19 cellular contexts compared by ENCODE assay signal in the genomic region with DNA sequence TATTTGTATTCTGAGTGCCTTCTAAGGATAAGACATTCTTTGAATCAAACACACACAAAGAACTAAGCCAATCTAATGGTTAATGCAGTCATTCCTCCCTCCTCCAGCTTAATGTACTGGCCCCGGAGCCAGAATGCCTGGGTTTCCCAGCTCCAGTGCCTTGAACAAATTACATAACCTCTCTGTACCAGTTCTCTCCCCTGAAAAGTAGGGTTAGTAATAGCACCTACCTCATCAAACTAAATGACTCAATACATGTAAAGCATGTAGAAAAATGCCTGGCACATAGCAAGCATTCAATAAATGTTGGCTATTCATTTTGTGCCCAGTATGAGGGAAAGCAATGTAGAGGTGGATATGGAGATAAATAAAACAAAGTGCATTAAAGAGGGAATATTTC. TPM values are rescaled to one million over a fixed set of nuclear protein-coding genes. Genes with fewer than 3 reads are reported as not detected.
DNase-seq lines count a peak whose midpoint lies in the region; ATAC-seq and TF ChIP-seq lines count a peak whose summit lies in the region.
"Had no signal": no experiment of that assay in that cellular context is flagged by ENCODE, and none has a peak within 500 bp of the region (broad histone marks: within the 10 kb centered on the region; RNA-seq: fewer than 3 reads in every experiment).

No MANE protein-coding gene starts in this region.

- peaks cover 9% of the 10 kb centered on the region for H3K79me1 ChIP-seq in trophoblast cell (ENCODE audit: low read length)

- H3K27me3 ChIP-seq in RWPE2 (ENCODE audit: insufficient read depth, poor library complexity, severe bottlenecking) (no peaks in the 10 kb centered on the region), trophoblast cell (ENCODE audit: insufficient read depth, low read length) (no peaks in the 10 kb centered on the region), HAP-1 (ENCODE audit: low read depth) (no peaks in the 10 kb centered on the region)
- H3K27me3 ChIP-seq: ascending aorta had no signal

- H3K4me1 ChIP-seq in RWPE2 (ENCODE audit: insufficient read depth, poor library complexity, severe bottlenecking) (peaks cover 17% of the 10 kb centered on the region), trophoblast cell (ENCODE audit: control insufficient read depth in 1 of 2, insufficient read depth in 2 of 2, low read length in 2 of 2) (peaks cover 0 to 5% of the 10 kb centered on the region in 2 experiments), HAP-1 (peaks cover 40% of the 10 kb centered on the region)

- no peak overlapping the region for H2AFZ ChIP-seq in trophoblast cell (ENCODE audit: insufficient read depth, low read length, poor library complexity)

- no peak overlapping the region for H3K9ac ChIP-seq in trophoblast cell (ENCODE audit: low read length)

- H3K36me3 ChIP-seq in RWPE2 (ENCODE audit: low read depth) = no peaks in the 10 kb centered on the region
- peaks cover 0 to 2% of the 10 kb centered on the region in 2 experiments for H3K36me3 ChIP-seq in trophoblast cell (ENCODE audit: control insufficient read depth in 1 of 2, insufficient read depth in 2 of 2, low read length in 2 of 2)
- peaks cover 7% of the 10 kb centered on the region for H3K36me3 ChIP-seq in HAP-1 (replicated peaks)

- H4K91ac ChIP-seq in trophoblast cell (ENCODE audit: low read depth, low read length) = peak overlapping the region; percentile 84

- TF ChIP-seq CTCF in RWPE2 (IDR thresholded peaks at IDR 0.05; ENCODE audit: poor library complexity, severe bottlenecking) (no peak), fibroblast of pulmonary artery (IDR thresholded peaks at IDR 0.05; ENCODE audit: low read length, missing control alignments) (no peak)

- DNase-seq in EH (ENCODE audit: low read depth) = peak; percentile 46
- DNase-seq in RWPE2 (ENCODE audit: low spot score) = no peak
- peak; percentile 11 for DNase-seq in fibroblast of pulmonary artery (ENCODE audit: low read depth)
- peak in 1 of 2 donors; percentile 20 for DNase-seq in trophoblast cell
- no peak for DNase-seq in A172 (ENCODE audit: low spot score)
- no peak for DNase-seq in HAP-1 (ENCODE audit: low spot score in 2 of 2)
- no peak for DNase-seq in NCI-H2196 (lab: John Stamatoyannopoulos, UW; ENCODE audit: unreplicated experiment)
- DNase-seq in AG08396 (ENCODE audit: low spot score) = no peak
- DNase-seq: activated naive CD4-positive, alpha-beta T cell treated with anti-CD3 and anti-CD28 coated beads, Interleukin-2, amount 50 U/mL, for 16 hours; activated T-cell treated with anti-CD3 and anti-CD28 coated beads, Interleukin-2, amount 50 U/mL, for 48 hours; CD4-positive, CD25-positive, alpha-beta regulatory T cell; cerebellar nuclear complex; GDM1; natural killer cell; NCI-H1694 treated with DMSO at 0.1 percent for 48 hours; SHP77; stimulated activated CD4-positive, alpha-beta T cell treated with anti-CD3 and anti-CD28 coated beads, Interleukin-1b, Interleukin-23, amount 100 ng/mL, for 48 hours had no signal

- H4K8ac ChIP-seq in trophoblast cell (ENCODE audit: low read depth, low read length) = peak overlapping the region; percentile 72

- peak; percentile 27; the same call in 1 of the 3 replicates for ATAC-seq in RWPE2 (ENCODE audit: low read depth)
- ATAC-seq: esophagus mucosa, natural killer cell had no signal

- H2BK5ac ChIP-seq in trophoblast cell (ENCODE audit: low read depth, low read length, poor library complexity) = peak overlapping the region; percentile 88

- no CpG with 5 or more reads among the region's 1 CpG for WGBS in trophoblast cell (ENCODE audit: extremely low coverage, insufficient coverage, insufficient read length)

- H3K18ac ChIP-seq in trophoblast cell (ENCODE audit: low read length) = no peak overlapping the region

- in situ Hi-C loops in HAP-1 (cut with MboI; ENCODE audit: low sequenced_read_pairs) = loop anchor here (5.0 kb wide), 1 partner anchor 133 kb away; no protein-coding TSS in a partner anchor

- H3K27ac ChIP-seq in RWPE2 (ENCODE audit: poor library complexity, severe bottlenecking) = peak overlapping the region; percentile 56
- H3K27ac ChIP-seq in trophoblast cell (ENCODE audit: low read depth, low read length) = peak overlapping the region; percentile 67
- H3K27ac ChIP-seq: ascending aorta had no signal

- peak overlapping the region; percentile 92 for H2BK120ac ChIP-seq in trophoblast cell (ENCODE audit: insufficient read depth, low read length, poor library complexity)

- H2BK12ac ChIP-seq in trophoblast cell (ENCODE audit: low read length) = peak overlapping the region; percentile 97

- H3K9me3 ChIP-seq in RWPE2 (ENCODE audit: severe bottlenecking) (no peaks in the 10 kb centered on the region), trophoblast cell (ENCODE audit: insufficient read depth, low read depth, low read length) (peaks cover 6% of the 10 kb centered on the region), HAP-1 (peaks cover 8% of the 10 kb centered on the region)
- H3K9me3 ChIP-seq: ascending aorta had no signal

- no peak overlapping the region for H3K23ac ChIP-seq in trophoblast cell (ENCODE audit: low read length)

- H3K4ac ChIP-seq in trophoblast cell (ENCODE audit: low read depth, low read length) = peak overlapping the region; percentile 66

- peak overlapping the region; percentile 74 for H3K14ac ChIP-seq in trophoblast cell (ENCODE audit: low read length)

- H3K79me2 ChIP-seq in trophoblast cell (ENCODE audit: control insufficient read depth, insufficient read depth, low read length, poor library complexity) = no peaks in the 10 kb centered on the region

- no peak overlapping the region for H4K12ac ChIP-seq in trophoblast cell (ENCODE audit: low read depth, low read length)

- peak overlapping the region; percentile 70 for H2AK5ac ChIP-seq in trophoblast cell (ENCODE audit: low read length)

- H3K4me3 ChIP-seq in RWPE2 (ENCODE audit: severe bottlenecking) = no peak overlapping the region
- no peak overlapping the region for H3K4me3 ChIP-seq in fibroblast of pulmonary artery (replicated peaks; ENCODE audit: low read depth, low read length)
- no peak overlapping the region for H3K4me3 ChIP-seq in trophoblast cell (ENCODE audit: low read depth, low read length)
- H3K4me3 ChIP-seq in HAP-1 = no peak overlapping the region
- H3K4me3 ChIP-seq: ascending aorta had no signal

- no peak overlapping the region for H3K4me2 ChIP-seq in trophoblast cell (ENCODE audit: low read length)

RNA-seq across cellular contexts. Expression of a gene that starts 14.0 kb away (rescaled TPM):
- polyA plus RNA-seq in trophoblast cell (2013) = 34.4 TPM in 2 replicates
- total RNA-seq in A172 (2014; rRNA removed; shearing (Covaris generic)) = 13.0 and 19.7 TPM in 2 replicates

RNA-seq across cellular contexts. Expression of a gene that starts 31.0 kb away (rescaled TPM):
- 13.1 and 13.6 TPM in 2 replicates for polyA plus RNA-seq in trophoblast cell (2013)
- 14.5 and 15.1 TPM in 2 replicates for total RNA-seq in A172 (2014; rRNA removed; shearing (Covaris generic))

RNA-seq across cellular contexts. Expression of a gene that starts 44.6 kb away (rescaled TPM):
- polyA plus RNA-seq in trophoblast cell (2013) = 9.0 and 9.2 TPM in 2 replicates
- total RNA-seq in A172 (2014; rRNA removed; shearing (Covaris generic)) = 2.9 and 4.2 TPM in 2 replicates

Comparison
In these comparisons a context has a peak if more than half of its experiments do, and no peak if none do; other contexts are left out.
1. DNase-seq: peak in EH (single experiment) and fibroblast of pulmonary artery (single experiment); none in RWPE2 (single experiment), A172 (single experiment), HAP-1 (0 of 2), NCI-H2196 (single experiment) and AG08396 (single experiment).